Comparison of ENCODE assay signal across 8 cellular contexts in genomic region chr1:89762801-89763648, GRCh38. TPM values are rescaled to one million over a fixed set of nuclear protein-coding genes. Genes with fewer than 3 reads are reported as not detected.
A peak's percentile ranks its signal among the peaks of the same experiment; 100 is the strongest.
DNase-seq lines count a peak whose midpoint lies in the region; ATAC-seq, FAIRE-seq and TF ChIP-seq lines count a peak whose summit lies in the region.

No MANE protein-coding gene starts in this region.

- no peaks in the 10 kb centered on the region for H3K36me3 ChIP-seq in kidney (ENCODE audit: control insufficient read depth in 1 of 2, insufficient read depth in 2 of 2, low read length in 2 of 2)

- TF ChIP-seq CTCF in kidney (IDR thresholded peaks at IDR 0.05; ENCODE audit: borderline replicate concordance, extremely low read depth, insufficient read depth), result peak; percentile 97

- TF ChIP-seq POLR2A in GM18505 (IDR thresholded peaks at IDR 0.05; ENCODE audit: borderline replicate concordance, extremely low read depth, insufficient read depth, insufficient read length), result no peak

- intact Hi-C loops in kidney (cut with DNase I), result loop anchor here (5.0 kb wide), 1 partner anchor 131 kb away; the partner anchor contains the start of gene LRRC8C

- peak overlapping the region; percentile 51 to 66 for H3K9ac ChIP-seq in kidney (ENCODE audit: low read length in 2 of 2)

- FAIRE-seq in kidney (lab: Jason Lieb, UNC), result no peak

- peak overlapping the region; percentile 71 to 77 for H3K4me3 ChIP-seq in kidney (ENCODE audit: low read length in 2 of 2)

- peaks cover 0 to 8% of the 10 kb centered on the region in 2 donors for H3K4me1 ChIP-seq in kidney (ENCODE audit: control insufficient read depth in 1 of 2, insufficient read depth in 1 of 2, low read depth in 1 of 2, low read length in 2 of 2)

- H3K27ac Mint-ChIP-seq in central memory CD8-positive, alpha-beta T cell (ENCODE audit: low read depth), result peak overlapping the region; percentile 58

- peak overlapping the region; percentile 26 to 30 for H3K27ac ChIP-seq in kidney (ENCODE audit: low read depth in 2 of 2, low read length in 2 of 2)

- peaks cover 6% of the 10 kb centered on the region for H3K36me3 Mint-ChIP-seq in central memory CD8-positive, alpha-beta T cell (ENCODE audit: insufficient read depth)

- H3K9me3 Mint-ChIP-seq in central memory CD8-positive, alpha-beta T cell, result no peaks in the 10 kb centered on the region

- ATAC-seq in GM18505 (IDR thresholded peaks at IDR 0.05; ENCODE audit: unreplicated experiment), result peak; percentile 99
- peak; percentile 99 for ATAC-seq in HG03039 (IDR thresholded peaks at IDR 0.05; ENCODE audit: unreplicated experiment)
- ATAC-seq in central memory CD8-positive, alpha-beta T cell (replicated peaks; ENCODE audit: extremely low read depth, poor library complexity, severe bottlenecking), result peak; percentile 99

- H3K4me3 Mint-ChIP-seq in central memory CD8-positive, alpha-beta T cell, result peak overlapping the region; percentile 75

- DNase-seq in A172 (ENCODE audit: low spot score), result peak; percentile 36
- peak; percentile 70 for DNase-seq in NCI-H2171 (lab: John Stamatoyannopoulos, UW)
- DNase-seq in activated CD4-positive, CD25-positive, alpha-beta regulatory T cell treated with anti-CD3 and anti-CD28 coated beads, Interleukin-2, amount 50 U/mL, for 16 hours (ENCODE audit: low read depth, low spot score), result peak; percentile 70
- DNase-seq in central memory CD8-positive, alpha-beta T cell (ENCODE audit: low spot score in 2 of 2), result peak; percentile 79 to 81
- peak; percentile 95 for DNase-seq in kidney
- DNase-seq in stimulated activated CD4-positive, alpha-beta T cell treated with anti-CD3 and anti-CD28 coated beads, Interleukin-12 subunit alpha, Interleukin-12 subunit beta, amount 100 ng/mL, for 48 hours (ENCODE audit: low read depth in 2 of 3, low spot score in 1 of 3), result peak; percentile 77 to 86 (median 85)

- H3K27me3 Mint-ChIP-seq in central memory CD8-positive, alpha-beta T cell, result no peaks in the 10 kb centered on the region

- no peaks in the 10 kb centered on the region for H3K9me3 ChIP-seq in kidney (ENCODE audit: control insufficient read depth in 1 of 2, low read length in 2 of 2)

- H3K4me1 Mint-ChIP-seq in central memory CD8-positive, alpha-beta T cell, result peaks cover 42% of the 10 kb centered on the region

RNA-seq across cellular contexts. Expression of gene LRRC8D, which starts 57.8 kb away (rescaled TPM):
- total RNA-seq in A172 (2014; rRNA removed; shearing (Covaris generic)), result 9.8 and 17.5 TPM in 2 replicates
- total RNA-seq in kidney, result 36.6 TPM
- polyA plus RNA-seq in kidney (ENCODE audit: insufficient read depth, low read depth, low replicate concordance), result 16.3 TPM

Comparison
In these comparisons a context has a peak if more than half of its experiments do, and no peak if none do; other contexts are left out.
1. Peak in every context shown above with its lines: DNase-seq, ATAC-seq, H3K4me3 ChIP-seq and H3K27ac ChIP-seq.
2. DNase-seq: peak in every context shown above with its lines; median percentile 95 in kidney; 85 in stimulated activated CD4-positive, alpha-beta T cell treated with anti-CD3 and anti-CD28 coated beads, Interleukin-12 subunit alpha, Interleukin-12 subunit beta, amount 100 ng/mL, for 48 hours; 80 in central memory CD8-positive, alpha-beta T cell; 70 in NCI-H2171; 70 in activated CD4-positive, CD25-positive, alpha-beta regulatory T cell treated with anti-CD3 and anti-CD28 coated beads, Interleukin-2, amount 50 U/mL, for 16 hours; 36 in A172.